1 cellular context compared by ENCODE assay signal in genomic region chr3:57164606-57165573, GRCh38.
TF ChIP-seq lines count a peak whose summit lies in the region.

IL17RD (minus strand) TSS chr3:57165353; CDS start chr3:57165286, 67 bp downstream.

TF ChIP-seq in HepG2, 621 proteins besides CTCF, POLR2A, EP300 and RAD21 (continued from another document):
- TF ChIP-seq, protein P1, sequence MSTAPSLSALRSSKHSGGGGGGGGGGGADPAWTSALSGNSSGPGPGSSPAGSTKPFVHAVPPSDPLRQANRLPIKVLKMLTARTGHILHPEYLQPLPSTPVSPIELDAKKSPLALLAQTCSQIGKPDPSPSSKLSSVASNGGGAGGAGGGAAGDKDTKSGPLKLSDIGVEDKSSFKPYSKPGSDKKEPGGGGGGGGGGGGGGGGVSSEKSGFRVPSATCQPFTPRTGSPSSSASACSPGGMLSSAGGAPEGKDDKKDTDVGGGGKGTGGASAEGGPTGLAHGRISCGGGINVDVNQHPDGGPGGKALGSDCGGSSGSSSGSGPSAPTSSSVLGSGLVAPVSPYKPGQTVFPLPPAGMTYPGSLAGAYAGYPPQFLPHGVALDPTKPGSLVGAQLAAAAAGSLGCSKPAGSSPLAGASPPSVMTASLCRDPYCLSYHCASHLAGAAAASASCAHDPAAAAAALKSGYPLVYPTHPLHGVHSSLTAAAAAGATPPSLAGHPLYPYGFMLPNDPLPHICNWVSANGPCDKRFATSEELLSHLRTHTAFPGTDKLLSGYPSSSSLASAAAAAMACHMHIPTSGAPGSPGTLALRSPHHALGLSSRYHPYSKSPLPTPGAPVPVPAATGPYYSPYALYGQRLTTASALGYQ (CRISPR knock-in tag; IDR thresholded peaks at IDR 0.05) = no peak
- 0 out of 2 replicates have a peak, but pooled peaks have one; percentile 44 for TF ChIP-seq ARHGAP35 (CRISPR knock-in tag; IDR thresholded peaks at IDR 0.05; ENCODE audit: borderline replicate concordance)
- TF ChIP-seq ZNF781 (CRISPR knock-in tag; IDR thresholded peaks at IDR 0.05; ENCODE audit: borderline replicate concordance, not compliant biosample characterization) = no peak
- 0 out of 2 replicates have a peak, but pooled peaks have one; percentile 41 for TF ChIP-seq BORCS8-MEF2B (CRISPR knock-in tag; IDR thresholded peaks at IDR 0.05)
- TF ChIP-seq, protein P2, sequence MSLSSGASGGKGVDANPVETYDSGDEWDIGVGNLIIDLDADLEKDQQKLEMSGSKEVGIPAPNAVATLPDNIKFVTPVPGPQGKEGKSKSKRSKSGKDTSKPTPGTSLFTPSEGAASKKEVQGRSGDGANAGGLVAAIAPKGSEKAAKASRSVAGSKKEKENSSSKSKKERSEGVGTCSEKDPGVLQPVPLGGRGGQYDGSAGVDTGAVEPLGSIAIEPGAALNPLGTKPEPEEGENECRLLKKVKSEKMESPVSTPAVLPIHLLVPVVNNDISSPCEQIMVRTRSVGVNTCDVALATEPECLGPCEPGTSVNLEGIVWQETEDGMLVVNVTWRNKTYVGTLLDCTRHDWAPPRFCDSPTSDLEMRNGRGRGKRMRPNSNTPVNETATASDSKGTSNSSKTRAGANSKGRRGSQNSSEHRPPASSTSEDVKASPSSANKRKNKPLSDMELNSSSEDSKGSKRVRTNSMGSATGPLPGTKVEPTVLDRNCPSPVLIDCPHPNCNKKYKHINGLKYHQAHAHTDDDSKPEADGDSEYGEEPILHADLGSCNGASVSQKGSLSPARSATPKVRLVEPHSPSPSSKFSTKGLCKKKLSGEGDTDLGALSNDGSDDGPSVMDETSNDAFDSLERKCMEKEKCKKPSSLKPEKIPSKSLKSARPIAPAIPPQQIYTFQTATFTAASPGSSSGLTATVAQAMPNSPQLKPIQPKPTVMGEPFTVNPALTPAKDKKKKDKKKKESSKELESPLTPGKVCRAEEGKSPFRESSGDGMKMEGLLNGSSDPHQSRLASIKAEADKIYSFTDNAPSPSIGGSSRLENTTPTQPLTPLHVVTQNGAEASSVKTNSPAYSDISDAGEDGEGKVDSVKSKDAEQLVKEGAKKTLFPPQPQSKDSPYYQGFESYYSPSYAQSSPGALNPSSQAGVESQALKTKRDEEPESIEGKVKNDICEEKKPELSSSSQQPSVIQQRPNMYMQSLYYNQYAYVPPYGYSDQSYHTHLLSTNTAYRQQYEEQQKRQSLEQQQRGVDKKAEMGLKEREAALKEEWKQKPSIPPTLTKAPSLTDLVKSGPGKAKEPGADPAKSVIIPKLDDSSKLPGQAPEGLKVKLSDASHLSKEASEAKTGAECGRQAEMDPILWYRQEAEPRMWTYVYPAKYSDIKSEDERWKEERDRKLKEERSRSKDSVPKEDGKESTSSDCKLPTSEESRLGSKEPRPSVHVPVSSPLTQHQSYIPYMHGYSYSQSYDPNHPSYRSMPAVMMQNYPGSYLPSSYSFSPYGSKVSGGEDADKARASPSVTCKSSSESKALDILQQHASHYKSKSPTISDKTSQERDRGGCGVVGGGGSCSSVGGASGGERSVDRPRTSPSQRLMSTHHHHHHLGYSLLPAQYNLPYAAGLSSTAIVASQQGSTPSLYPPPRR (CRISPR knock-in tag; IDR thresholded peaks at IDR 0.05; ENCODE audit: borderline replicate concordance) = no peak
- no peak for TF ChIP-seq ZNF207 (IDR thresholded peaks at IDR 0.05; ENCODE audit: borderline replicate concordance)
- peak; percentile 44; the same call in 1 of the 2 replicates for TF ChIP-seq ZNF766 (CRISPR knock-in tag; IDR thresholded peaks at IDR 0.05; ENCODE audit: borderline replicate concordance)
- TF ChIP-seq TGIF2 (CRISPR knock-in tag; IDR thresholded peaks at IDR 0.05) = no peak
- TF ChIP-seq, protein P3, sequence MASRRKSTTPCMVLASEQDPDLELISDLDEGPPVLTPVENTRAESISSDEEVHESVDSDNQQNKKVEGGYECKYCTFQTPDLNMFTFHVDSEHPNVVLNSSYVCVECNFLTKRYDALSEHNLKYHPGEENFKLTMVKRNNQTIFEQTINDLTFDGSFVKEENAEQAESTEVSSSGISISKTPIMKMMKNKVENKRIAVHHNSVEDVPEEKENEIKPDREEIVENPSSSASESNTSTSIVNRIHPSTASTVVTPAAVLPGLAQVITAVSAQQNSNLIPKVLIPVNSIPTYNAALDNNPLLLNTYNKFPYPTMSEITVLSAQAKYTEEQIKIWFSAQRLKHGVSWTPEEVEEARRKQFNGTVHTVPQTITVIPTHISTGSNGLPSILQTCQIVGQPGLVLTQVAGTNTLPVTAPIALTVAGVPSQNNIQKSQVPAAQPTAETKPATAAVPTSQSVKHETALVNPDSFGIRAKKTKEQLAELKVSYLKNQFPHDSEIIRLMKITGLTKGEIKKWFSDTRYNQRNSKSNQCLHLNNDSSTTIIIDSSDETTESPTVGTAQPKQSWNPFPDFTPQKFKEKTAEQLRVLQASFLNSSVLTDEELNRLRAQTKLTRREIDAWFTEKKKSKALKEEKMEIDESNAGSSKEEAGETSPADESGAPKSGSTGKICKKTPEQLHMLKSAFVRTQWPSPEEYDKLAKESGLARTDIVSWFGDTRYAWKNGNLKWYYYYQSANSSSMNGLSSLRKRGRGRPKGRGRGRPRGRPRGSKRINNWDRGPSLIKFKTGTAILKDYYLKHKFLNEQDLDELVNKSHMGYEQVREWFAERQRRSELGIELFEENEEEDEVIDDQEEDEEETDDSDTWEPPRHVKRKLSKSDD (CRISPR knock-in tag; IDR thresholded peaks at IDR 0.05; ENCODE audit: low read depth) = no peak
